In the genomic region with DNA sequence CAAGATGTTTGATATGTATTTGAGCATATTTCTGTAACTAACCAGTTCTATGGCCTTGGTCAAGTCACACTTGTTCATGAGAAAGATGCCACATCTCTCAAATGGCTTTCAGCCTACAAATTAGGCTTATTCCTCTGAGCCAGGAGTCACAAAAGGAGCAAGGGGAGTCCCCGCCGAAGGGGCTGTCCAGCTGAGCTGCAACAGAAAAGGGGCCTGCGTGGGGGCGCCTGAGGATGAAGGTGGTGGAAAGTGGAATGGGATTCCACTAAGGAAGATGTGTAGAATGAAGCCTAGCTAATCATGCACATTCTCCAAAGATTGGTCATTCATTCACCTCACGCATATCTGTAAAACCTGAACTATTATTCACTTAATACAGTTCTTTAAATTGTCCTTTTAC, we compare ENCODE assay signal across 26 cellular contexts. TPM values are rescaled to one million over a fixed set of nuclear protein-coding genes. Genes with fewer than 3 reads are reported as not detected.
"Had no signal": no experiment of that assay in that cellular context is flagged by ENCODE, and none has a peak within 500 bp of the region (broad histone marks: within the 10 kb centered on the region; RNA-seq: fewer than 3 reads in every experiment).

No MANE protein-coding gene starts in this region.

- ATAC-seq: natural killer cell; psoas muscle; right cardiac atrium; stimulated activated memory B cell treated with anti-CD40 and anti-IgM and Interleukin-4, amounts not matched to agents 10 μg/mL and 1 μg/mL and 100 μg/mL, for 72 hours; stimulated activated naive CD8-positive, alpha-beta T cell treated with anti-CD3 and anti-CD28 coated beads, Interleukin-15, amount 100 ng/mL, for 72 hours; stimulated activated naive CD8-positive, alpha-beta T cell treated with anti-CD3 and anti-CD28 coated beads, Interleukin-15, Interleukin-2, amounts not matched to agents 100 U/mL and 50 U/mL, for 24 hours; upper lobe of right lung had no signal

- H3K36me3 Mint-ChIP-seq: natural killer cell; neural progenitor cell; stimulated activated memory B cell treated with anti-CD40 and anti-IgM and Interleukin-4, amounts not matched to agents 10 μg/mL and 1 μg/mL and 100 μg/mL, for 72 hours; type B pancreatic cell had no signal

- H3K27ac Mint-ChIP-seq: natural killer cell; nephron; neural progenitor cell; progenitor cell of endocrine pancreas; stimulated activated memory B cell treated with anti-CD40 and anti-IgM and Interleukin-4, amounts not matched to agents 10 μg/mL and 1 μg/mL and 100 μg/mL, for 72 hours; stimulated activated naive CD8-positive, alpha-beta T cell treated with anti-CD3 and anti-CD28 coated beads, Interleukin-15, amount 100 ng/mL, for 72 hours; type B pancreatic cell had no signal

- H3K9me3 Mint-ChIP-seq: natural killer cell; stimulated activated memory B cell treated with anti-CD40 and anti-IgM and Interleukin-4, amounts not matched to agents 10 μg/mL and 1 μg/mL and 100 μg/mL, for 72 hours had no signal

- DNase-seq: natural killer cell; occipital lobe; ovary; psoas muscle; right cardiac atrium; sigmoid colon; small intestine; stimulated activated CD4-positive, alpha-beta T cell treated with anti-CD3 and anti-CD28 coated beads, Interleukin-12 subunit alpha, Interleukin-12 subunit beta, amount 100 ng/mL, for 4 hours; stimulated activated CD4-positive, alpha-beta T cell treated with anti-CD3 and anti-CD28 coated beads, Interleukin-1b, Interleukin-23, amount 100 ng/mL, for 48 hours; stimulated activated CD4-positive, alpha-beta T cell treated with anti-CD3 and anti-CD28 coated beads, Interleukin-4, amount 100 ng/mL, for 1 hour; stimulated activated CD4-positive, alpha-beta T cell treated with anti-CD3 and anti-CD28 coated beads, Interleukin-4, amount 100 ng/mL, for 4 hours; stimulated activated CD8-positive, alpha-beta memory T cell treated with anti-CD3 and anti-CD28 coated beads, Interleukin-4, amount 100 ng/mL, for 48 hours; stimulated activated naive CD4-positive, alpha-beta T cell; stimulated activated naive CD8-positive, alpha-beta T cell treated with anti-CD3 and anti-CD28 coated beads, Interleukin-15, amount 100 ng/mL, for 72 hours; stimulated activated naive CD8-positive, alpha-beta T cell treated with anti-CD3 and anti-CD28 coated beads, Interleukin-15, Interleukin-2, amounts not matched to agents 100 U/mL and 50 U/mL, for 24 hours; substantia nigra; testis; tibial artery; transverse colon; upper lobe of right lung; uterus had no signal

- H3K4me3 Mint-ChIP-seq: natural killer cell; nephron; neural progenitor cell; stimulated activated memory B cell treated with anti-CD40 and anti-IgM and Interleukin-4, amounts not matched to agents 10 μg/mL and 1 μg/mL and 100 μg/mL, for 72 hours; stimulated activated naive CD8-positive, alpha-beta T cell treated with anti-CD3 and anti-CD28 coated beads, Interleukin-15, amount 100 ng/mL, for 72 hours; type B pancreatic cell had no signal

- H3K27me3 Mint-ChIP-seq: type B pancreatic cell had no signal

- H3K4me1 Mint-ChIP-seq: natural killer cell; nephron; stimulated activated memory B cell treated with anti-CD40 and anti-IgM and Interleukin-4, amounts not matched to agents 10 μg/mL and 1 μg/mL and 100 μg/mL, for 72 hours; stimulated activated naive CD8-positive, alpha-beta T cell treated with anti-CD3 and anti-CD28 coated beads, Interleukin-15, amount 100 ng/mL, for 72 hours had no signal

RNA-seq across cellular contexts. Expression of gene ALDH1L1, which starts 19.1 kb away (rescaled TPM):
- total RNA-seq: natural killer cell had no signal
